In genomic region chr5:113267361-113267900, GRCh38 we compare ENCODE assay signal across 1 cellular context.
TF ChIP-seq lines count a peak whose summit lies in the region.

No MANE protein-coding gene starts in this region.

TF ChIP-seq in H1, 55 proteins besides CTCF, POLR2A, EP300 and RAD21 (continued from another document):
- no peak for TF ChIP-seq TAF1 (IDR thresholded peaks at IDR 0.05; ENCODE audit: low read depth, low read length)
- TF ChIP-seq CHD1 (IDR thresholded peaks at IDR 0.05; ENCODE audit: low read depth, low read length) = no peak
- TF ChIP-seq KDM1A (IDR thresholded peaks at IDR 0.05; ENCODE audit: borderline replicate concordance, low read length) = no peak
- TF ChIP-seq PHF8 (conservative IDR thresholded peaks at IDR 0.05; ENCODE audit: low read depth, low read length) = no peak
- no peak for TF ChIP-seq RXRA (IDR thresholded peaks at IDR 0.05; ENCODE audit: insufficient read depth, low read depth, low read length)
TF ChIP-seq in H1: peak in this region for 0.
